27 cellular contexts compared by ENCODE assay signal in the genomic region with DNA sequence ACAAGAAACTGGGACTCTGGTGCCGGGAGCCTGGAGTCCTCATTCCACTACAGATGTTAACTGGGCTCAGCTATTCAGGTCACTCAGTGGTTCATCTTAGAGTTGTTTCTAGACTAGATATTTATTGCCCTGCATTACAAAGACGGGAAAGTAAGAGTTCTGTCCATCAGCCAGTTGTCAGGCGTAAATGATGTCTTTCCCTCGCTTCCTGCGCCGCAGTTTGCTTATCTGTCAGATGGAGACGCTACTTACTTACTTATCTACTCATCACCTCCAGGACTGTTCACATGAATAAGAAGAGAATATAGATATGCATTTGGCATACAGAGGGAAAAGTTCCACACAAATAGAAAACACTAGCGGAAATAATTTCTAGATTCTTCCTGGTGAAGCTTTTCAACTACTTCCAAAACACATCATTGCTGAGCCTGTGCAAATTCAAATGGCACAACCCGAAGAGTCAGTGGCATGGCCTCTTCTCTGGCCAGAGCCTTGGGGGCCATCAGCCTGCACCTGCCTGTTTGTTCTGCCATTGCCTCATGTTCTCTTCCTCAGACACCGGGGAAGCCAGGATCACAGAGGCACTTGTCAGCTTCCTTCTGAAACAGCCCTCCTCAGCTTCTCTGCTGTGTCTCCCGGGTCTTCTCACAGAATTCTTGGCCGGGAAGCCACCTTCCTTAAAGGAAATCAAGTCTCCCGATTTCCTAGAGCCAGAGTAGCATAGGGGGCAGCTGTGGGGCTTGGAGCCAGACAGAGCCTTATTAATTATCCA. TPM values are rescaled to one million over a fixed set of nuclear protein-coding genes. Genes with fewer than 3 reads are reported as not detected.
DNase-seq lines count a peak whose midpoint lies in the region; ATAC-seq, FAIRE-seq and TF ChIP-seq lines count a peak whose summit lies in the region.
"Had no signal": no experiment of that assay in that cellular context is flagged by ENCODE, and none has a peak within 500 bp of the region (broad histone marks: within the 10 kb centered on the region; RNA-seq: fewer than 3 reads in every experiment).

No MANE protein-coding gene starts in this region.

- peak overlapping the region; percentile 68 for H3K9ac ChIP-seq in astrocyte (ENCODE audit: low read length)
- peak overlapping the region; percentile 67 for H3K9ac ChIP-seq in mesenchymal stem cell (ENCODE audit: low read length)
- H3K9ac ChIP-seq in skeletal muscle satellite cell (ENCODE audit: low read depth, low read length), result peak overlapping the region; percentile 63
- H3K9ac ChIP-seq in mammary epithelial cell (ENCODE audit: insufficient read depth, low read length), result no peak overlapping the region

- H2BK15ac ChIP-seq in mesenchymal stem cell (ENCODE audit: low read depth, poor library complexity, severe bottlenecking), result no peak overlapping the region

- H3K4me2 ChIP-seq in astrocyte (ENCODE audit: low read length) (peak overlapping the region; percentile 65), mesenchymal stem cell (ENCODE audit: low read length, poor library complexity, severe bottlenecking) (no peak overlapping the region), skeletal muscle satellite cell (ENCODE audit: low read length) (peak overlapping the region; percentile 75), mammary epithelial cell (ENCODE audit: insufficient read depth, low read depth, low read length) (no peak overlapping the region)

- H3K27me3 ChIP-seq in astrocyte (ENCODE audit: insufficient read depth, low read length) (peaks cover 3% of the 10 kb centered on the region), mesenchymal stem cell (ENCODE audit: control insufficient read depth in 1 of 2, insufficient read depth in 1 of 2, low read length in 2 of 2) (peaks cover 0 to 12% of the 10 kb centered on the region in 2 experiments), skeletal muscle satellite cell (ENCODE audit: control insufficient read depth, insufficient read depth, low read length) (no peaks in the 10 kb centered on the region), mammary epithelial cell (ENCODE audit: insufficient read depth, low read length) (no peaks in the 10 kb centered on the region)
- H3K27me3 ChIP-seq: Peyer's patch, right lobe of liver had no signal

- H3K4me1 ChIP-seq in astrocyte (ENCODE audit: insufficient read depth, low read length) (peaks cover 28% of the 10 kb centered on the region), mesenchymal stem cell (ENCODE audit: control insufficient read depth, insufficient read depth, low read depth, low read length) (peaks cover 10% of the 10 kb centered on the region), skeletal muscle satellite cell (ENCODE audit: control insufficient read depth, insufficient read depth, low read length) (peaks cover 40% of the 10 kb centered on the region), mammary epithelial cell (ENCODE audit: insufficient read depth, low read length) (no peaks in the 10 kb centered on the region)
- H3K4me1 ChIP-seq: right lobe of liver had no signal

- no peak for DNase-seq in HFFc6
- no peak for DNase-seq in astrocyte (ENCODE audit: low read depth)
- DNase-seq in mesenchymal stem cell, result no peak
- no peak for DNase-seq in mammary epithelial cell
- no peak for DNase-seq in C1 segment of cervical spinal cord (lab: John Stamatoyannopoulos, UW)
- DNase-seq: activated B cell treated with CpG ODN at 0.5 μM for 24 hours; activated CD4-positive, alpha-beta T cell treated with anti-CD3 and anti-CD28 coated beads, Interleukin-2, amount 50 U/mL, for 1 hour; activated CD8-positive, alpha-beta memory T cell treated with anti-CD3 and anti-CD28 coated beads, Interleukin-2, amount 10 ng/mL, durations not matched to agents 7 days and 5 days; activated gamma-delta T cell treated with Interleukin-2 at 50 U/mL for 16 hours; activated T-cell treated with anti-CD3 and anti-CD28 coated beads, Interleukin-2, amount 50 U/mL, for 48 hours; DMS79; hippocampal formation; NCI-H1092; NCI-H1694; NCI-H446; NCI-H774; Peyer's patch; right lobe of liver; SIG-M5; stimulated activated CD4-positive, alpha-beta T cell treated with anti-CD3 and anti-CD28 coated beads, Interleukin-15, amount 100 ng/mL, for 24 hours had no signal

- 91% methylated on average over 11 of the region's 13 CpGs for WGBS in mesenchymal stem cell
- 74% methylated on average over 13 of the region's 13 CpGs for WGBS in mammary epithelial cell (ENCODE audit: low coverage, missing lambda C conversion rate)

- FAIRE-seq in astrocyte (lab: Jason Lieb, UNC), result no peak

- no peak overlapping the region for H2BK120ac ChIP-seq in mesenchymal stem cell (ENCODE audit: low read depth, low read length)

- H3K36me3 Mint-ChIP-seq in HFFc6 (ENCODE audit: low read depth), result no peaks in the 10 kb centered on the region
- no peaks in the 10 kb centered on the region for H3K36me3 Mint-ChIP-seq in astrocyte (ENCODE audit: low read depth, unreplicated experiment)
- H3K36me3 Mint-ChIP-seq: activated CD8-positive, alpha-beta memory T cell treated with anti-CD3 and anti-CD28 coated beads, Interleukin-2, amount 10 ng/mL, durations not matched to agents 7 days and 5 days; stimulated activated effector memory CD8-positive, alpha-beta T cell treated with anti-CD3 and anti-CD28 coated beads, Interleukin-12 subunit alpha, Interleukin-12 subunit beta, amount 100 ng/mL, for 72 hours had no signal

- H3K27me3 Mint-ChIP-seq in HFFc6 (ENCODE audit: insufficient read depth), result peaks cover 28% of the 10 kb centered on the region
- H3K27me3 Mint-ChIP-seq in astrocyte (ENCODE audit: low read depth, unreplicated experiment), result no peaks in the 10 kb centered on the region

- H4K20me1 ChIP-seq in astrocyte (ENCODE audit: insufficient read depth, low read length) (no peaks in the 10 kb centered on the region), mammary epithelial cell (ENCODE audit: insufficient read depth, low read length) (no peaks in the 10 kb centered on the region)

- H3K9me3 ChIP-seq in astrocyte (ENCODE audit: insufficient read depth, low read depth, low read length), result no peaks in the 10 kb centered on the region
- no peaks in the 10 kb centered on the region for H3K9me3 ChIP-seq in mesenchymal stem cell (ENCODE audit: control insufficient read depth, low read length)
- no peaks in the 10 kb centered on the region for H3K9me3 ChIP-seq in skeletal muscle satellite cell (replicated peaks; ENCODE audit: low read length)
- H3K9me3 ChIP-seq in mammary epithelial cell (replicated peaks; ENCODE audit: insufficient read depth, low read length), result no peaks in the 10 kb centered on the region
- H3K9me3 ChIP-seq: Peyer's patch, right lobe of liver had no signal

- dilution Hi-C loops in mammary epithelial cell (cut with HindIII; ENCODE audit: low sequenced_read_pairs), result no loop called here

- intact Hi-C loops in mammary epithelial cell (cut with micrococcal nuclease), result no loop called here

- H3K9me3 Mint-ChIP-seq in HFFc6 (no peaks in the 10 kb centered on the region), astrocyte (ENCODE audit: unreplicated experiment) (no peaks in the 10 kb centered on the region)
- H3K9me3 Mint-ChIP-seq: activated B cell treated with CpG ODN at 0.5 μM for 24 hours; neural crest cell; stimulated activated effector memory CD8-positive, alpha-beta T cell treated with anti-CD3 and anti-CD28 coated beads, Interleukin-12 subunit alpha, Interleukin-12 subunit beta, amount 100 ng/mL, for 72 hours had no signal

- H2BK5ac ChIP-seq in mesenchymal stem cell (ENCODE audit: low read depth, low read length, poor library complexity, severe bottlenecking), result no peak overlapping the region

- no peak overlapping the region for H4K8ac ChIP-seq in mesenchymal stem cell (ENCODE audit: low read length)

- H3K4ac ChIP-seq in mesenchymal stem cell (ENCODE audit: low read depth in 1 of 2, low read length in 2 of 2), result no peak overlapping the region

- no peak for TF ChIP-seq POLR2A in GM18505 (IDR thresholded peaks at IDR 0.05; ENCODE audit: borderline replicate concordance, extremely low read depth, insufficient read depth, insufficient read length)

- CTCF ChIA-PET in mammary epithelial cell (lab: Charles Lee; ENCODE audit: low non-redundant PET), result no interaction called here

- ATAC-seq in GM18505 (IDR thresholded peaks at IDR 0.05; ENCODE audit: unreplicated experiment), result no peak
- no peak for ATAC-seq in GM19397 (IDR thresholded peaks at IDR 0.05; ENCODE audit: unreplicated experiment)
- ATAC-seq: activated CD8-positive, alpha-beta memory T cell treated with anti-CD3 and anti-CD28 coated beads, Interleukin-2, amount 10 ng/mL, durations not matched to agents 7 days and 5 days; stimulated activated effector memory CD8-positive, alpha-beta T cell treated with anti-CD3 and anti-CD28 coated beads, Interleukin-12 subunit alpha, Interleukin-12 subunit beta, amount 100 ng/mL, for 72 hours had no signal

- H3K18ac ChIP-seq in mesenchymal stem cell (ENCODE audit: low read depth in 1 of 2, low read length in 2 of 2), result no peak overlapping the region

- H3K27ac ChIP-seq in astrocyte (ENCODE audit: low read depth, low read length) (peak overlapping the region; percentile 85), mesenchymal stem cell (ENCODE audit: low read length, poor library complexity, severe bottlenecking) (no peak overlapping the region), mammary epithelial cell (ENCODE audit: insufficient read depth, low read depth, low read length) (no peak overlapping the region)
- H3K27ac ChIP-seq: C4-2B, right lobe of liver had no signal

- BruUV-seq in mammary epithelial cell (replicated peaks; lab: Mats Ljungman, UMichigan), result no TSS peak

- H3K27ac Mint-ChIP-seq in HFFc6 (peak overlapping the region; percentile 80), astrocyte (ENCODE audit: unreplicated experiment) (peak overlapping the region; percentile 66)
- H3K27ac Mint-ChIP-seq: activated B cell treated with CpG ODN at 0.5 μM for 24 hours; activated CD8-positive, alpha-beta memory T cell treated with anti-CD3 and anti-CD28 coated beads, Interleukin-2, amount 10 ng/mL, durations not matched to agents 7 days and 5 days; stimulated activated effector memory CD8-positive, alpha-beta T cell treated with anti-CD3 and anti-CD28 coated beads, Interleukin-12 subunit alpha, Interleukin-12 subunit beta, amount 100 ng/mL, for 72 hours had no signal

- H2BK12ac ChIP-seq in mesenchymal stem cell (ENCODE audit: low read length in 2 of 2), result no peak overlapping the region

- no peak overlapping the region for H3K4me3 ChIP-seq in astrocyte (ENCODE audit: insufficient read depth, low read depth, low read length)
- no peak overlapping the region for H3K4me3 ChIP-seq in mesenchymal stem cell (ENCODE audit: insufficient read depth in 1 of 2, low read depth in 1 of 2, low read length in 2 of 2)
- H3K4me3 ChIP-seq in skeletal muscle satellite cell (ENCODE audit: low read length), result peak overlapping the region; percentile 41
- no peak overlapping the region for H3K4me3 ChIP-seq in mammary epithelial cell (replicated peaks in 1 of 3; ENCODE audit: insufficient read depth in 1 of 3, low read depth in 2 of 3, low read length in 3 of 3)
- H3K4me3 ChIP-seq: lung, Peyer's patch, right lobe of liver had no signal

- H3K79me1 ChIP-seq in mesenchymal stem cell (replicated peaks; ENCODE audit: low read length, poor library complexity, severe bottlenecking), result no peaks in the 10 kb centered on the region

- H3K4me3 Mint-ChIP-seq in HFFc6 (peak overlapping the region; percentile 65; the same call in 1 of the 2 replicates), astrocyte (ENCODE audit: unreplicated experiment) (no peak overlapping the region)
- H3K4me3 Mint-ChIP-seq: activated B cell treated with CpG ODN at 0.5 μM for 24 hours; activated CD8-positive, alpha-beta memory T cell treated with anti-CD3 and anti-CD28 coated beads, Interleukin-2, amount 10 ng/mL, durations not matched to agents 7 days and 5 days; neural crest cell; stimulated activated effector memory CD8-positive, alpha-beta T cell treated with anti-CD3 and anti-CD28 coated beads, Interleukin-12 subunit alpha, Interleukin-12 subunit beta, amount 100 ng/mL, for 72 hours had no signal

- in situ Hi-C loops in mammary epithelial cell (cut with MboI; ENCODE audit: low sequenced_read_pairs in 2 of 2), result no loop called here

- H3K4me1 Mint-ChIP-seq in HFFc6 (ENCODE audit: low read depth) (peaks cover 36% of the 10 kb centered on the region), astrocyte (ENCODE audit: low read depth, unreplicated experiment) (peaks cover 18% of the 10 kb centered on the region)

- H4K91ac ChIP-seq in mesenchymal stem cell (ENCODE audit: low read length), result no peak overlapping the region

- TF ChIP-seq CTCF in HFFc6 (IDR thresholded peaks at IDR 0.05) (no peak), astrocyte (IDR thresholded peaks at IDR 0.05; ENCODE audit: insufficient read depth, low read depth, low read length) (no peak), mammary epithelial cell (conservative IDR thresholded peaks at IDR 0.05 in 1 of 2, IDR thresholded peaks at IDR 0.05 in 1 of 2; ENCODE audit: extremely low read depth in 1 of 2, insufficient read depth in 1 of 2, low read depth in 1 of 2, low read length in 2 of 2) (no peak)

- no peak overlapping the region for H3K14ac ChIP-seq in mesenchymal stem cell (ENCODE audit: low read length in 2 of 2)

- H3K36me3 ChIP-seq in astrocyte (ENCODE audit: insufficient read depth, low read length) (no peaks in the 10 kb centered on the region), mesenchymal stem cell (ENCODE audit: control insufficient read depth in 1 of 2, insufficient read depth in 2 of 2, low read depth in 1 of 2, low read length in 2 of 2) (no peaks in the 10 kb centered on the region), skeletal muscle satellite cell (ENCODE audit: insufficient read depth, low read length) (no peaks in the 10 kb centered on the region), mammary epithelial cell (ENCODE audit: insufficient read depth, low read length) (no peaks in the 10 kb centered on the region)
- H3K36me3 ChIP-seq: Peyer's patch, right lobe of liver had no signal

- H2AK5ac ChIP-seq in mesenchymal stem cell (ENCODE audit: low read length, severe bottlenecking), result no peak overlapping the region

- H2AFZ ChIP-seq in astrocyte (ENCODE audit: low read depth, low read length), result peak overlapping the region; percentile 22
- H2AFZ ChIP-seq in mesenchymal stem cell (ENCODE audit: low read depth, low read length), result no peak overlapping the region
- no peak overlapping the region for H2AFZ ChIP-seq in mammary epithelial cell (ENCODE audit: low read depth, low read length)

- no peaks in the 10 kb centered on the region for H3K79me2 ChIP-seq in astrocyte (ENCODE audit: insufficient read depth, low read length)
- no peaks in the 10 kb centered on the region for H3K79me2 ChIP-seq in mammary epithelial cell (ENCODE audit: insufficient read depth, low read length)

- no peak overlapping the region for H3K23ac ChIP-seq in mesenchymal stem cell (ENCODE audit: low read length in 2 of 2)

RNA-seq across cellular contexts. Expression of gene CGNL1, which starts 47.6 kb away (rescaled TPM):
- total RNA-seq in HFFc6 (2021; fragmentation: NEBNext Ultra II Directional; extraction: Animal tissue kit (Norgen Biotek cat#: 25700)), result under 1 TPM in 4 of 6 experiments, not detected in 2; 0.05 to 0.20 (median 0.10) TPM
- total RNA-seq in astrocyte, result 10.2 and 11.0 TPM in 2 replicates
- 0.23 TPM for polyA plus RNA-seq in mesenchymal stem cell (2013, experiment 1 of 2)
- polyA plus RNA-seq in mesenchymal stem cell (2013, experiment 2 of 2), result 0.22 TPM
- total RNA-seq in skeletal muscle satellite cell (2012; rRNA removed), result 0.44 TPM in 1 of 2 replicates, not detected in the other
- 1 to 10 TPM in 1 of 2 donors, under 1 TPM in 1; 0.07 to 1.2 TPM for total RNA-seq in mammary epithelial cell
- polyA plus RNA-seq in mammary epithelial cell, result 0.02 TPM
- not detected for polyA minus RNA-seq in mammary epithelial cell
- total RNA-seq: activated CD8-positive, alpha-beta memory T cell treated with anti-CD3 and anti-CD28 coated beads, Interleukin-2, amount 10 ng/mL, durations not matched to agents 7 days and 5 days had no signal

Comparison
In these comparisons a context has a peak if more than half of its experiments do, and no peak if none do; other contexts are left out.
1. H3K4me2 ChIP-seq: peak in astrocyte (single experiment) and skeletal muscle satellite cell (single experiment); none in mesenchymal stem cell (single experiment) and mammary epithelial cell (single experiment).